Comparison of ENCODE assay signal across 7 cellular contexts in the genomic region with DNA sequence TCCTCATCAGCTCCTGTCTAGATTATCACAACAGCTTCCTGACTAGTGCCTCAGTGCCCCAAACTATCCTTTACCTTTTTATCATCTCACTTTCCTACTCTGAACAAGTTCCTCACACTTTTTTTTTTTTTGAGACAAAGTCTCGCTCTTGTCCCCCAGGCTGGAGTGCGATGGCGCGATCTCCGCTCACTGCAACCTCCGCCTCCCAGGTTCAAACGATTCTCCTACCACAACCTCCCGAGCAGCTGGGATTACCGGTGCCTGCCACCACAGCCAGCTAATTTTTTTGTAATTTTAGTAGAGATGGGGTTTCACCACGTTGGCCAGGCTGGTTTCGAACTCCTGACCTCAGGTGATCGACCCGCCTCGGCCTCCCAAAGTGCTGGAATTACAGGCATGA. TPM values are rescaled to one million over a fixed set of nuclear protein-coding genes. Genes with fewer than 3 reads are reported as not detected.
A peak's percentile ranks its signal among the peaks of the same experiment; 100 is the strongest.
DNase-seq lines count a peak whose midpoint lies in the region; ATAC-seq and TF ChIP-seq lines count a peak whose summit lies in the region.
"Not testable (repeated sequence)": the region's sequence is repeated elsewhere in the genome, so short reads cannot be mapped to it uniquely, and the experiment has no call there.

No MANE protein-coding gene starts in this region.

- H3K27me3 Mint-ChIP-seq in CD4-positive, alpha-beta memory T cell; WTC11 (ENCODE audit: low read depth); activated naive CD4-positive, alpha-beta T cell treated with anti-CD3 and anti-CD28 coated beads, Interleukin-2, amount 50 U/mL, for 24 hours; chondrocyte (ENCODE audit: low read depth); memory B cell; osteocyte (ENCODE audit: unreplicated experiment): not testable (repeated sequence)

- CTCF ChIA-PET in CD4-positive, alpha-beta memory T cell (lab: Charles Lee; ENCODE audit: partially characterized antibody) = interaction anchor here (0.9 to 2.2 kb wide), 6 partner anchors 8 to 137 kb away, joined by 3 to 11 read pairs (median 5); a partner anchor contains a TSS
- CTCF ChIA-PET in HEK293 (lab: Yijun Ruan, JAX) (interaction anchor here (0.7 to 3.0 kb wide), 3 partner anchors 9 to 32 kb away, joined by 3 to 14 read pairs (median 5); a partner anchor contains a TSS), WTC11 (lab: Charles Lee) (interaction anchor here (1.7 kb wide), 1 partner anchor 12 kb away, joined by 12 read pairs; a partner anchor contains a TSS)

- not testable (repeated sequence) for H3K36me3 ChIP-seq in CD4-positive, alpha-beta memory T cell (ENCODE audit: insufficient read depth, low read length); HEK293 (ENCODE audit: control insufficient read depth in 2 of 2, insufficient read depth in 1 of 2, low read length in 2 of 2)

- H3K9me3 Mint-ChIP-seq in CD4-positive, alpha-beta memory T cell; WTC11; activated naive CD4-positive, alpha-beta T cell treated with anti-CD3 and anti-CD28 coated beads, Interleukin-2, amount 50 U/mL, for 24 hours; chondrocyte (ENCODE audit: low read depth); memory B cell; osteocyte (ENCODE audit: unreplicated experiment): not testable (repeated sequence)

- not testable (repeated sequence) for H3K9me3 ChIP-seq in CD4-positive, alpha-beta memory T cell (ENCODE audit: control insufficient read depth in 1 of 2, low read length in 2 of 2); HEK293 (ENCODE audit: control insufficient read depth, insufficient read depth, low read depth, low read length)

- H3K4me3 ChIP-seq in CD4-positive, alpha-beta memory T cell (ENCODE audit: low read length in 2 of 2); HEK293 (ENCODE audit: low read depth, low read length): not testable (repeated sequence)

- not testable (repeated sequence) for H3K27me3 ChIP-seq in CD4-positive, alpha-beta memory T cell (ENCODE audit: insufficient read depth, low read length)

- peaks cover 95% of the 10 kb centered on the region for H3K4me1 ChIP-seq in CD4-positive, alpha-beta memory T cell (ENCODE audit: insufficient read depth, low read length)
- H3K4me1 ChIP-seq in HEK293 (ENCODE audit: control insufficient read depth, insufficient read depth, low read length) = peaks cover 51% of the 10 kb centered on the region

- ATAC-seq in WTC11; memory B cell (ENCODE audit: low read depth): not testable (repeated sequence)

- intact Hi-C loops in CD4-positive, alpha-beta memory T cell (cut with micrococcal nuclease) = not testable (repeated sequence)

- H3K36me3 Mint-ChIP-seq in CD4-positive, alpha-beta memory T cell = peaks cover 4 to 15% of the 10 kb centered on the region in 2 donors
- not testable (repeated sequence) for H3K36me3 Mint-ChIP-seq in WTC11; activated naive CD4-positive, alpha-beta T cell treated with anti-CD3 and anti-CD28 coated beads, Interleukin-2, amount 50 U/mL, for 24 hours; chondrocyte (ENCODE audit: low read depth); memory B cell; osteocyte (ENCODE audit: unreplicated experiment)

- H3K4me3 Mint-ChIP-seq in CD4-positive, alpha-beta memory T cell = peak overlapping the region in 7 of 8 donors; percentile 18 to 60 (median 55)
- not testable (repeated sequence) for H3K4me3 Mint-ChIP-seq in WTC11; chondrocyte (ENCODE audit: unreplicated experiment); memory B cell; osteocyte (ENCODE audit: unreplicated experiment)
- peak overlapping the region; percentile 63 for H3K4me3 Mint-ChIP-seq in activated naive CD4-positive, alpha-beta T cell treated with anti-CD3 and anti-CD28 coated beads, Interleukin-2, amount 50 U/mL, for 24 hours

- not testable (repeated sequence) for TF ChIP-seq CTCF in HEK293 (tag by site-specific recombination; IDR thresholded peaks at IDR 0.05); WTC11 (IDR thresholded peaks at IDR 0.05); chondrocyte (IDR thresholded peaks at IDR 0.05); osteocyte (IDR thresholded peaks at IDR 0.05)

- not testable (repeated sequence) for H3K27ac ChIP-seq in CD4-positive, alpha-beta memory T cell (ENCODE audit: low read depth, low read length); HEK293 (ENCODE audit: extremely low read depth, low read depth, low read length)

- H3K4me1 Mint-ChIP-seq in CD4-positive, alpha-beta memory T cell = peaks cover 70 to 98% (median 85%) of the 10 kb centered on the region in 4 donors
- H3K4me1 Mint-ChIP-seq in WTC11 (peaks cover 91% of the 10 kb centered on the region), chondrocyte (ENCODE audit: low read depth) (peaks cover 74% of the 10 kb centered on the region), memory B cell (peaks cover 63% of the 10 kb centered on the region), osteocyte (ENCODE audit: unreplicated experiment) (peaks cover 69% of the 10 kb centered on the region)
- peaks cover 99% of the 10 kb centered on the region for H3K4me1 Mint-ChIP-seq in activated naive CD4-positive, alpha-beta T cell treated with anti-CD3 and anti-CD28 coated beads, Interleukin-2, amount 50 U/mL, for 24 hours

- peak overlapping the region in 6 of 7 donors; percentile 5 to 77 (median 32) for H3K27ac Mint-ChIP-seq in CD4-positive, alpha-beta memory T cell
- H3K27ac Mint-ChIP-seq in WTC11 (peak overlapping the region; percentile 86), chondrocyte (ENCODE audit: unreplicated experiment) (peak overlapping the region; percentile 70), memory B cell (peak overlapping the region; percentile 33), osteocyte (ENCODE audit: unreplicated experiment) (peak overlapping the region; percentile 21)
- H3K27ac Mint-ChIP-seq in activated naive CD4-positive, alpha-beta T cell treated with anti-CD3 and anti-CD28 coated beads, Interleukin-2, amount 50 U/mL, for 24 hours = peak overlapping the region; percentile 76

- POLR2A ChIA-PET in CD4-positive, alpha-beta memory T cell (lab: Charles Lee; ENCODE audit: partially characterized antibody) = interaction anchor here (1.1 to 9.7 kb wide), 3 partner anchors 10 to 25 kb away, joined by 3 to 68 read pairs (median 15); a partner anchor contains a TSS
- POLR2A ChIA-PET in HEK293 (lab: Yijun Ruan, JAX) (interaction anchor here (1.0 kb wide), 2 partner anchors 76 to 90 kb away, joined by 3 read pairs; no protein-coding TSS in a partner anchor), WTC11 (lab: Charles Lee) (interaction anchor here (1.1 to 1.6 kb wide), 2 partner anchors 10 to 12 kb away, joined by 5 read pairs; a partner anchor contains a TSS)

- not testable (repeated sequence) for DNase-seq in CD4-positive, alpha-beta memory T cell; WTC11 (ENCODE audit: low spot score); chondrocyte (ENCODE audit: low spot score); memory B cell (ENCODE audit: low spot score in 2 of 2); osteocyte (ENCODE audit: extremely low spot score, unreplicated experiment)

TF ChIP-seq in HEK293, 187 proteins besides CTCF, POLR2A, EP300 and RAD21:
- 0 out of 2 replicates have a peak, but pooled peaks have one; percentile 1 for TF ChIP-seq PRDM1 (tag by site-specific recombination; IDR thresholded peaks at IDR 0.05)
TF ChIP-seq in HEK293: peak in this region for 1; not testable (repeated sequence) for 186.

RNA-seq across cellular contexts. Expression of a gene that starts 11.9 kb away (rescaled TPM):
- 100 to 1,000 TPM; 190 to 206 TPM for total RNA-seq in CD4-positive, alpha-beta memory T cell
- 10 to 100 TPM in 1 of 2 donors, 1 to 10 TPM in 1; 6.7 to 24.3 TPM for polyA plus RNA-seq in CD4-positive, alpha-beta memory T cell
- 66.4 to 72.7 TPM (median 68.5 TPM) in 3 replicates for total RNA-seq in WTC11 (2021)
- 61.4 to 75.8 TPM (median 68.8 TPM) in 3 replicates for total RNA-seq in chondrocyte
- 99.0 and 102 TPM in 2 replicates for total RNA-seq in osteocyte

Comparison
In these comparisons a context has a peak if more than half of its experiments do, and no peak if none do; other contexts are left out.
1. H3K27ac Mint-ChIP-seq: peak in every context shown above with its lines; median percentile 86 in WTC11; 76 in activated naive CD4-positive, alpha-beta T cell treated with anti-CD3 and anti-CD28 coated beads, Interleukin-2, amount 50 U/mL, for 24 hours; 70 in chondrocyte; 33 in memory B cell; 32 in CD4-positive, alpha-beta memory T cell; 21 in osteocyte.